8 cellular contexts compared by ENCODE assay signal in genomic region chr7:10973061-10973941, GRCh38.
DNase-seq lines count a peak whose midpoint lies in the region; ATAC-seq lines count a peak whose summit lies in the region.

TSS of gene PHF14 (plus strand) at chr7:10973872. CDS start at chr7:10974324, 452 bp downstream.

- H3K9ac ChIP-seq in BLaER1 treated with 17β-estradiol and CSF1 and Interleukin-3, amounts not matched to agents 10 nM and 100 nM = peak within 1 kb of the TSS; percentile 84 to 97 (median 92)

- H4K20me1 ChIP-seq in BLaER1 treated with 17β-estradiol and CSF1 and Interleukin-3, amounts not matched to agents 10 nM and 100 nM = peaks cover 0 to 4% (median 0%) of the 10 kb centered on the region in 11 experiments; a peak in 3 of 22 replicates

- ATAC-seq in GM19351 (IDR thresholded peaks at IDR 0.05; ENCODE audit: unreplicated experiment) (peak; percentile 94), HG03521 (IDR thresholded peaks at IDR 0.05; ENCODE audit: unreplicated experiment) (peak; percentile 99)

- peak within 1 kb of the TSS; percentile 74 to 97 (median 94) for H3K27ac ChIP-seq in BLaER1 treated with 17β-estradiol and CSF1 and Interleukin-3, amounts not matched to agents 10 nM and 100 nM

- peak within 1 kb of the TSS; percentile 68 to 86 (median 78) for H3K4me3 ChIP-seq in BLaER1 treated with 17β-estradiol and CSF1 and Interleukin-3, amounts not matched to agents 10 nM and 100 nM

- H3K36me3 ChIP-seq in BLaER1 treated with 17β-estradiol and CSF1 and Interleukin-3, amounts not matched to agents 10 nM and 100 nM = peaks cover 5 to 29% (median 25%) of the 10 kb centered on the region in 11 experiments; a peak in 21 of 22 replicates

- peaks cover 0 to 17% (median 11%) of the 10 kb centered on the region in 11 experiments; a peak in 9 of 22 replicates for H3K9me3 ChIP-seq in BLaER1 treated with 17β-estradiol and CSF1 and Interleukin-3, amounts not matched to agents 10 nM and 100 nM (replicated peaks in 1 of 11)

- peak within 1 kb of the TSS; percentile 83 to 99 (median 89) for H3K4me2 ChIP-seq in BLaER1 treated with 17β-estradiol and CSF1 and Interleukin-3, amounts not matched to agents 10 nM and 100 nM

- H3K4me1 ChIP-seq in BLaER1 treated with 17β-estradiol and CSF1 and Interleukin-3, amounts not matched to agents 10 nM and 100 nM = peaks cover 17 to 34% (median 21%) of the 10 kb centered on the region in 10 experiments; a peak in 19 of 20 replicates

- H3K27me3 ChIP-seq in BLaER1 treated with 17β-estradiol and CSF1 and Interleukin-3, amounts not matched to agents 10 nM and 100 nM = no peaks in the 10 kb centered on the region

- DNase-seq in NCI-H748 (lab: John Stamatoyannopoulos, UW; ENCODE audit: unreplicated experiment) = peak; percentile 99
- peak; percentile 93 for DNase-seq in activated CD4-positive, alpha-beta T cell treated with anti-CD3 and anti-CD28 coated beads, Interleukin-2, amount 50 U/mL, for 1 hour
- DNase-seq in cortex of kidney (lab: John Stamatoyannopoulos, UW) = peak; percentile 67
- DNase-seq in left kidney (ENCODE audit: low read depth, low spot score) = peak; percentile 99
- peak; percentile 94 to 95 for DNase-seq in stimulated activated CD4-positive, alpha-beta T cell treated with anti-CD3 and anti-CD28 coated beads, Interleukin-2, amount 100 ng/mL, for 24 hours

Comparison
In these comparisons a context has a peak if more than half of its experiments do, and no peak if none do; other contexts are left out.
1. Peak in every context shown above with its lines: DNase-seq, ATAC-seq, H3K4me3 ChIP-seq and H3K27ac ChIP-seq.